Comparison of ENCODE assay signal across 1 cellular context in the genomic region with DNA sequence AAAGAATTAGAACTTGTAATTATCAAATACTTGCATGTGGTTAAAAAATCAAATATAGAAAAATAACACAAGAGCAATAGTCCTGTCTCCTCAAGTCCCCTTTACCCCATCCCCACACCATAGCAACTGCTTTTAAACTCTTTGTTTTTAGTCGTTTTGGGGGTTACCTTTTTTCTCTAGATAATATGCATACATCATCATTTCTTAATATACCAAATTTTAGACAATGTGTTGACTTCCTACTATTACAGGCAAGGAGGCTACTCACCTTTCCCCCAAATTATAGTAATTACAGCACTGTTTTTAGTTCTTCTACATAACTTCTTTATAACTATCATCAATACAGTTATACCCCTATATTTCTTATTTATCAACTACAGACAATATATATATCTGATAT.
A peak's percentile ranks its signal among the peaks of the same experiment; 100 is the strongest.
TF ChIP-seq lines count a peak whose summit lies in the region.

No MANE protein-coding gene starts in this region.

TF ChIP-seq in IMR-90, 13 proteins besides CTCF, POLR2A, EP300 and RAD21 (continued from another document):
- TF ChIP-seq, protein P1, sequence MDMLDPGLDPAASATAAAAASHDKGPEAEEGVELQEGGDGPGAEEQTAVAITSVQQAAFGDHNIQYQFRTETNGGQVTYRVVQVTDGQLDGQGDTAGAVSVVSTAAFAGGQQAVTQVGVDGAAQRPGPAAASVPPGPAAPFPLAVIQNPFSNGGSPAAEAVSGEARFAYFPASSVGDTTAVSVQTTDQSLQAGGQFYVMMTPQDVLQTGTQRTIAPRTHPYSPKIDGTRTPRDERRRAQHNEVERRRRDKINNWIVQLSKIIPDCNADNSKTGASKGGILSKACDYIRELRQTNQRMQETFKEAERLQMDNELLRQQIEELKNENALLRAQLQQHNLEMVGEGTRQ (IDR thresholded peaks at IDR 0.05; ENCODE audit: low read depth, low read length) = no peak
- TF ChIP-seq FOS (IDR thresholded peaks at IDR 0.05; ENCODE audit: low read depth, low read length) = no peak
- no peak for TF ChIP-seq BHLHE40 (IDR thresholded peaks at IDR 0.05; ENCODE audit: low read depth, low read length)
- TF ChIP-seq MAFK (IDR thresholded peaks at IDR 0.05; ENCODE audit: low read depth, low read length) = peak; percentile 80
- no peak for TF ChIP-seq SMC3 (IDR thresholded peaks at IDR 0.05; ENCODE audit: low read depth, low read length)
- TF ChIP-seq RCOR1 (IDR thresholded peaks at IDR 0.05; ENCODE audit: insufficient replicate concordance, low read length) = no peak
